Comparison of ENCODE assay signal across 8 cellular contexts in the genomic region with DNA sequence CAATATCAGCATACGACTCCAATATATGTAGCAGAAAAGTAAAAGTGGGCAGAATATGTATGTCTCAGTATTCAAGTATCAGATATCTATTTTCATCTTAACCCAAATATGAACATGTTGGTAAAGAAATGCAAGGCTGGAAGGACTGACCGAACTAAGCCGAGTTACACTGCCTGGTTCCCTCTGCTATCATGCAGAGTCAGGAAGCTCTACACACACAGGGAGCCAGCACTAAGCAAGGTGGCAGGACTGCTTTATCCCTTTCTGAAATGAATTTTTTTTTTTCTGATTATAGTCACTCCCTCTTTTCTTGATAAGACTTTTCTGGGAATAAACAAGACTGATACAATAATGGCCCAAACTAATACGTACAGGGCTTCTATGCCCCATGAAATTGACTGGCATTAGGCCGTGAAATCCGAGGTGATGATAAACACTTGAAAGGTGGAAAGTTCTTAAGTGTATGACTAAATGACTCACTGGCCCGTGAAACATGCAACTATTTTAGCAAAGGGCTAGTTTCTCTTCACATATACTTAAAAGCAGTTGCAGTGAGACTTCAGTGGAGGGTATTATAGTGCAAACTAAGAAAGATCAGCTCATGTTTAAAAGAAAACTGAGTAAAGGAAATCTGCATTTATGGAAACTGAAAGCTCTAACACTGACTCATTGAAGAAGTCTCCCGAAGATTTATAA. TPM values are rescaled to one million over a fixed set of nuclear protein-coding genes. Genes with fewer than 3 reads are reported as not detected.
A peak's percentile ranks its signal among the peaks of the same experiment; 100 is the strongest.
DNase-seq lines count a peak whose midpoint lies in the region; ATAC-seq, FAIRE-seq and TF ChIP-seq lines count a peak whose summit lies in the region.

No MANE protein-coding gene starts in this region.

- POLR2A ChIA-PET in CD4-positive, alpha-beta T cell (lab: Charles Lee), result interaction anchor here (0.7 to 6.5 kb wide), 7 partner anchors 10 to 66 kb away, joined by 3 to 37 read pairs (median 3); a partner anchor contains a TSS

- CTCF ChIA-PET in CD4-positive, alpha-beta T cell (lab: Charles Lee), result interaction anchor here (1.1 to 1.6 kb wide), 2 partner anchors 15 to 68 kb away, joined by 3 read pairs; a partner anchor contains a TSS
- CTCF ChIA-PET in activated naive CD4-positive, alpha-beta T cell treated with anti-CD3 and anti-CD28 coated beads, Interleukin-2, amount 10 ng/mL, durations not matched to agents 7 days and 5 days (lab: Charles Lee), result interaction anchor here (0.9 to 2.7 kb wide), 8 partner anchors 10 to 106 kb away, joined by 3 to 9 read pairs (median 6); a partner anchor contains a TSS

- no peak for TF ChIP-seq CTCF in CD4-positive, alpha-beta T cell (IDR thresholded peaks at IDR 0.05)

- peak; percentile 34 for ATAC-seq in CD4-positive, alpha-beta T cell (ENCODE audit: poor library complexity)
- ATAC-seq in HG03108 (IDR thresholded peaks at IDR 0.05; ENCODE audit: unreplicated experiment), result peak; percentile 79

- H3K27me3 Mint-ChIP-seq in CD4-positive, alpha-beta T cell, result no peaks in the 10 kb centered on the region
- H3K27me3 Mint-ChIP-seq in activated naive CD4-positive, alpha-beta T cell treated with anti-CD3 and anti-CD28 coated beads, Interleukin-2, amount 10 ng/mL, durations not matched to agents 7 days and 5 days, result no peaks in the 10 kb centered on the region

- FAIRE-seq in urothelium cell line (lab: Jason Lieb, UNC), result no peak

- H3K4me1 Mint-ChIP-seq in CD4-positive, alpha-beta T cell (ENCODE audit: low read depth), result peaks cover 85% of the 10 kb centered on the region
- H3K4me1 Mint-ChIP-seq in activated naive CD4-positive, alpha-beta T cell treated with anti-CD3 and anti-CD28 coated beads, Interleukin-2, amount 10 ng/mL, durations not matched to agents 7 days and 5 days, result peaks cover 88% of the 10 kb centered on the region

- no peaks in the 10 kb centered on the region for H3K27me3 ChIP-seq in CD4-positive, alpha-beta T cell (ENCODE audit: control insufficient read depth, insufficient read depth, low read length)

- intact Hi-C loops in CD4-positive, alpha-beta T cell (cut with DNase I, micrococcal nuclease), result loop anchor here in 1 of 2 experiments (2.0 to 5.0 kb wide), 2 partner anchors 14 to 47 kb away; no protein-coding TSS in a partner anchor

- no peaks in the 10 kb centered on the region for H3K9me3 ChIP-seq in CD4-positive, alpha-beta T cell (ENCODE audit: control insufficient read depth, low read length)

- peak overlapping the region; percentile 77 for H3K27ac Mint-ChIP-seq in CD4-positive, alpha-beta T cell
- peak overlapping the region; percentile 95 for H3K27ac Mint-ChIP-seq in activated naive CD4-positive, alpha-beta T cell treated with anti-CD3 and anti-CD28 coated beads, Interleukin-2, amount 10 ng/mL, durations not matched to agents 7 days and 5 days

- DNase-seq in CD4-positive, alpha-beta T cell, result no peak
- DNase-seq in GM19240 (ENCODE audit: insufficient read length, low spot score) (peak; percentile 3), cerebellar cortex (ENCODE audit: low spot score) (no peak), DMS79 (lab: John Stamatoyannopoulos, UW) (no peak), DMS 273 treated with DMSO at 0.1 percent for 48 hours (lab: John Stamatoyannopoulos, UW) (no peak), urothelium cell line (ENCODE audit: low spot score) (no peak)
- peak; percentile 42 for DNase-seq in activated naive CD4-positive, alpha-beta T cell treated with anti-CD3 and anti-CD28 coated beads, Interleukin-2, amount 10 ng/mL, durations not matched to agents 7 days and 5 days

- peaks cover 3% of the 10 kb centered on the region for H3K9me3 Mint-ChIP-seq in CD4-positive, alpha-beta T cell
- H3K9me3 Mint-ChIP-seq in activated naive CD4-positive, alpha-beta T cell treated with anti-CD3 and anti-CD28 coated beads, Interleukin-2, amount 10 ng/mL, durations not matched to agents 7 days and 5 days, result peaks cover 14% of the 10 kb centered on the region

- peaks cover 12% of the 10 kb centered on the region for H3K36me3 Mint-ChIP-seq in CD4-positive, alpha-beta T cell (ENCODE audit: low read depth)
- peaks cover 73% of the 10 kb centered on the region for H3K36me3 Mint-ChIP-seq in activated naive CD4-positive, alpha-beta T cell treated with anti-CD3 and anti-CD28 coated beads, Interleukin-2, amount 10 ng/mL, durations not matched to agents 7 days and 5 days

- peak overlapping the region; percentile 75 for H3K4me3 Mint-ChIP-seq in CD4-positive, alpha-beta T cell
- peak overlapping the region; percentile 65 for H3K4me3 Mint-ChIP-seq in activated naive CD4-positive, alpha-beta T cell treated with anti-CD3 and anti-CD28 coated beads, Interleukin-2, amount 10 ng/mL, durations not matched to agents 7 days and 5 days

- H3K27ac ChIP-seq in CD4-positive, alpha-beta T cell (ENCODE audit: low read depth, low read length), result no peak overlapping the region

RNA-seq across cellular contexts. Expression of a gene that starts 14.9 kb away (rescaled TPM):
- 10 to 100 TPM; 15.5 to 16.7 TPM for total RNA-seq in CD4-positive, alpha-beta T cell

Comparison
In these comparisons a context has a peak if more than half of its experiments do, and no peak if none do; other contexts are left out.
1. DNase-seq: peak in GM19240 (single experiment) and activated naive CD4-positive, alpha-beta T cell treated with anti-CD3 and anti-CD28 coated beads, Interleukin-2, amount 10 ng/mL, durations not matched to agents 7 days and 5 days (single experiment); none in CD4-positive, alpha-beta T cell (0 of 10), cerebellar cortex (single experiment), DMS79 (single experiment), DMS 273 treated with DMSO at 0.1 percent for 48 hours (single experiment) and urothelium cell line (single experiment).